8 cellular contexts compared by ENCODE assay signal in the genomic region with DNA sequence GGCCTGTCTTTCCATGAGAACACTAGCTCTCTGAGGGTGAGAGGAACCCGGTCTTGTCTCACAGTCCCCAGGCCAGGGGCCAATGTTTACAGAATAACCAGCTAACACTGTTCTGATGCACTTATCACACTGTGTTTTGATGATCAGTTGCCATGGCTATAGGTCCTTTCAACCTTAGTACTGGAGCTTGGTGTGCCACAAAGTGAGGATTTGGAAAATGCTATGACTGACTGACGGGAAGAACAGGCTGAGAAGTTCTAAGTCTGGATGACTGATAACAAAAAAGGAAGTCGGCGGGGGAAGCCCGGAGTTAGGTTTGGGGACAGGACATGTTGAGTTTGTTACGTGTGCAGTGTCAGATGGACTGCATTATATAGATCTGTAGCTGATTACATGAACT.
DNase-seq lines count a peak whose midpoint lies in the region; ATAC-seq and TF ChIP-seq lines count a peak whose summit lies in the region.
"Had no signal": no experiment of that assay in that cellular context is flagged by ENCODE, and none has a peak within 500 bp of the region (broad histone marks: within the 10 kb centered on the region; RNA-seq: fewer than 3 reads in every experiment).

No MANE protein-coding gene starts in this region.

- BruUV-seq in mammary epithelial cell (replicated peaks; lab: Mats Ljungman, UMichigan), result no TSS peak

- 50% methylated on average over 5 of the region's 6 CpGs for WGBS in mesenchymal stem cell
- WGBS in mammary epithelial cell (ENCODE audit: low coverage, missing lambda C conversion rate), result 92% methylated on average over 5 of the region's 6 CpGs
- WGBS in SK-N-SH (ENCODE audit: low lambda C conversion rate), result 7% methylated on average over 6 of the region's 6 CpGs

- no peak overlapping the region for H3K14ac ChIP-seq in mesenchymal stem cell (ENCODE audit: low read length in 2 of 2)

- H3K9ac ChIP-seq in mesenchymal stem cell (ENCODE audit: low read length) (no peak overlapping the region), mammary epithelial cell (ENCODE audit: insufficient read depth, low read length) (no peak overlapping the region), SK-N-SH (no peak overlapping the region)

- no peak overlapping the region for H3K4me3 ChIP-seq in mesenchymal stem cell (ENCODE audit: insufficient read depth in 1 of 2, low read depth in 1 of 2, low read length in 2 of 2)
- no peak overlapping the region for H3K4me3 ChIP-seq in mammary epithelial cell (replicated peaks in 1 of 3; ENCODE audit: insufficient read depth in 1 of 3, low read depth in 2 of 3, low read length in 3 of 3)
- H3K4me3 ChIP-seq in SK-N-SH (ENCODE audit: low read depth in 2 of 2, low read length in 1 of 2), result no peak overlapping the region

- no peaks in the 10 kb centered on the region for H3K9me2 ChIP-seq in SK-N-SH

- H2BK15ac ChIP-seq in mesenchymal stem cell (ENCODE audit: low read depth, poor library complexity, severe bottlenecking), result no peak overlapping the region

- CTCF ChIA-PET in mammary epithelial cell (lab: Charles Lee; ENCODE audit: low non-redundant PET) (no interaction called here), SK-N-SH (lab: Yijun Ruan, JAX) (interaction anchor here (1.0 to 2.2 kb wide), 3 partner anchors 9 to 19 kb away, joined by 3 to 11 read pairs (median 4); no protein-coding TSS in a partner anchor)

- H3K4ac ChIP-seq in mesenchymal stem cell (ENCODE audit: low read depth in 1 of 2, low read length in 2 of 2), result no peak overlapping the region

- no peak for TF ChIP-seq RAD21 in SK-N-SH (IDR thresholded peaks at IDR 0.05; ENCODE audit: low read length)

- peak overlapping the region in 1 of 2 experiments; percentile 21 for H3K18ac ChIP-seq in mesenchymal stem cell (ENCODE audit: low read depth in 1 of 2, low read length in 2 of 2)

- POLR2A ChIA-PET in SK-N-SH (lab: Yijun Ruan, JAX), result no interaction called here

- no peak overlapping the region for H2BK5ac ChIP-seq in mesenchymal stem cell (ENCODE audit: low read depth, low read length, poor library complexity, severe bottlenecking)

- DNase-seq in mesenchymal stem cell (peak; percentile 88), NCI-H128 (lab: John Stamatoyannopoulos, UW; ENCODE audit: unreplicated experiment) (no peak), mammary epithelial cell (no peak), SK-N-SH (no peak)

- TF ChIP-seq CTCF in mammary epithelial cell (conservative IDR thresholded peaks at IDR 0.05 in 1 of 2, IDR thresholded peaks at IDR 0.05 in 1 of 2; ENCODE audit: extremely low read depth in 1 of 2, insufficient read depth in 1 of 2, low read depth in 1 of 2, low read length in 2 of 2), result no peak
- no peak for TF ChIP-seq CTCF in SK-N-SH (IDR thresholded peaks at IDR 0.05)

- H3K4me2 ChIP-seq in mesenchymal stem cell (ENCODE audit: low read length, poor library complexity, severe bottlenecking) (no peak overlapping the region), mammary epithelial cell (ENCODE audit: insufficient read depth, low read depth, low read length) (no peak overlapping the region), SK-N-SH (no peak overlapping the region)

- H2AFZ ChIP-seq in mesenchymal stem cell (ENCODE audit: low read depth, low read length), result no peak overlapping the region
- no peak overlapping the region for H2AFZ ChIP-seq in mammary epithelial cell (ENCODE audit: low read depth, low read length)
- H2AFZ ChIP-seq in SK-N-SH (ENCODE audit: low read depth), result no peak overlapping the region

- no peaks in the 10 kb centered on the region for H3F3A ChIP-seq in SK-N-SH (replicated peaks; ENCODE audit: insufficient read depth)

- TF ChIP-seq EP300 in SK-N-SH (IDR thresholded peaks at IDR 0.05; ENCODE audit: borderline replicate concordance in 1 of 2, low read depth in 1 of 2, low read length in 1 of 2), result no peak

- H4K8ac ChIP-seq in mesenchymal stem cell (ENCODE audit: low read length), result peak overlapping the region; percentile 45

- ATAC-seq in GM18868 (IDR thresholded peaks at IDR 0.05; ENCODE audit: unreplicated experiment) (peak; percentile 97), GM21619 (IDR thresholded peaks at IDR 0.05; ENCODE audit: unreplicated experiment) (peak; percentile 89), HG03571 (IDR thresholded peaks at IDR 0.05; ENCODE audit: unreplicated experiment) (peak; percentile 96)
- ATAC-seq: HCT116 had no signal

- H3K36me3 ChIP-seq in mesenchymal stem cell (ENCODE audit: control insufficient read depth in 1 of 2, insufficient read depth in 2 of 2, low read depth in 1 of 2, low read length in 2 of 2), result peaks cover 13 to 21% of the 10 kb centered on the region in 2 experiments
- no peaks in the 10 kb centered on the region for H3K36me3 ChIP-seq in mammary epithelial cell (ENCODE audit: insufficient read depth, low read length)
- no peaks in the 10 kb centered on the region for H3K36me3 ChIP-seq in SK-N-SH (replicated peaks in 1 of 2; ENCODE audit: control insufficient read depth in 1 of 2, insufficient read depth in 2 of 2, low read length in 1 of 2)

- no peak overlapping the region for H3K23ac ChIP-seq in mesenchymal stem cell (ENCODE audit: low read length in 2 of 2)

- H3K4me1 ChIP-seq in mesenchymal stem cell (ENCODE audit: control insufficient read depth, insufficient read depth, low read depth, low read length) (peaks cover 3% of the 10 kb centered on the region), mammary epithelial cell (ENCODE audit: insufficient read depth, low read length) (no peaks in the 10 kb centered on the region), SK-N-SH (ENCODE audit: control insufficient read depth in 1 of 2, insufficient read depth in 2 of 2, low read depth in 1 of 2, low read length in 1 of 2) (peaks cover 0 to 4% of the 10 kb centered on the region in 2 experiments; a peak in 1 of 4 replicates)

- no peaks in the 10 kb centered on the region for H3K79me1 ChIP-seq in mesenchymal stem cell (replicated peaks; ENCODE audit: low read length, poor library complexity, severe bottlenecking)

- H2BK120ac ChIP-seq in mesenchymal stem cell (ENCODE audit: low read depth, low read length), result no peak overlapping the region

- intact Hi-C loops in mammary epithelial cell (cut with micrococcal nuclease), result no loop called here

- H3K9me3 ChIP-seq in mesenchymal stem cell (ENCODE audit: control insufficient read depth, low read length) (no peaks in the 10 kb centered on the region), mammary epithelial cell (replicated peaks; ENCODE audit: insufficient read depth, low read length) (no peaks in the 10 kb centered on the region), SK-N-SH (no peaks in the 10 kb centered on the region)

- H4K20me1 ChIP-seq in mammary epithelial cell (ENCODE audit: insufficient read depth, low read length), result no peaks in the 10 kb centered on the region
- no peaks in the 10 kb centered on the region for H4K20me1 ChIP-seq in SK-N-SH (ENCODE audit: insufficient read depth)

- H2AK5ac ChIP-seq in mesenchymal stem cell (ENCODE audit: low read length, severe bottlenecking), result peak overlapping the region; percentile 16

- H3K27ac ChIP-seq in mesenchymal stem cell (ENCODE audit: low read length, poor library complexity, severe bottlenecking), result no peak overlapping the region
- no peak overlapping the region for H3K27ac ChIP-seq in mammary epithelial cell (ENCODE audit: insufficient read depth, low read depth, low read length)
- H3K27ac ChIP-seq in SK-N-SH (ENCODE audit: low read depth in 2 of 2, low read length in 1 of 2), result no peak overlapping the region

- no peaks in the 10 kb centered on the region for H3K79me2 ChIP-seq in mammary epithelial cell (ENCODE audit: insufficient read depth, low read length)
- no peaks in the 10 kb centered on the region for H3K79me2 ChIP-seq in SK-N-SH (ENCODE audit: insufficient read depth)

- dilution Hi-C loops in mammary epithelial cell (cut with HindIII; ENCODE audit: low sequenced_read_pairs), result no loop called here

- H2BK12ac ChIP-seq in mesenchymal stem cell (ENCODE audit: low read length in 2 of 2), result no peak overlapping the region

- no peak overlapping the region for H4K91ac ChIP-seq in mesenchymal stem cell (ENCODE audit: low read length)

- in situ Hi-C loops in mammary epithelial cell (cut with MboI; ENCODE audit: low sequenced_read_pairs in 2 of 2), result no loop called here

- H3K27me3 ChIP-seq in mesenchymal stem cell (ENCODE audit: control insufficient read depth in 1 of 2, insufficient read depth in 1 of 2, low read length in 2 of 2) (no peaks in the 10 kb centered on the region), mammary epithelial cell (ENCODE audit: insufficient read depth, low read length) (no peaks in the 10 kb centered on the region), SK-N-SH (ENCODE audit: insufficient read depth) (peaks cover 44% of the 10 kb centered on the region; the same call in 1 of the 2 replicates)

TF ChIP-seq in SK-N-SH, 30 proteins besides CTCF, POLR2A, EP300 and RAD21 (continues in another document):
- TF ChIP-seq MXI1 (IDR thresholded peaks at IDR 0.05; ENCODE audit: low read depth, low read length) (no peak), YY1 (IDR thresholded peaks at IDR 0.05; ENCODE audit: low read depth) (no peak), POLR2AphosphoS5 (IDR thresholded peaks at IDR 0.05; ENCODE audit: low read depth, low read length) (no peak), FOSL2 (IDR thresholded peaks at IDR 0.05; ENCODE audit: borderline replicate concordance, low read depth) (no peak)
- TF ChIP-seq, protein P1, sequence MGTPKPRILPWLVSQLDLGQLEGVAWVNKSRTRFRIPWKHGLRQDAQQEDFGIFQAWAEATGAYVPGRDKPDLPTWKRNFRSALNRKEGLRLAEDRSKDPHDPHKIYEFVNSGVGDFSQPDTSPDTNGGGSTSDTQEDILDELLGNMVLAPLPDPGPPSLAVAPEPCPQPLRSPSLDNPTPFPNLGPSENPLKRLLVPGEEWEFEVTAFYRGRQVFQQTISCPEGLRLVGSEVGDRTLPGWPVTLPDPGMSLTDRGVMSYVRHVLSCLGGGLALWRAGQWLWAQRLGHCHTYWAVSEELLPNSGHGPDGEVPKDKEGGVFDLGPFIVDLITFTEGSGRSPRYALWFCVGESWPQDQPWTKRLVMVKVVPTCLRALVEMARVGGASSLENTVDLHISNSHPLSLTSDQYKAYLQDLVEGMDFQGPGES (IDR thresholded peaks at IDR 0.05; ENCODE audit: low read depth, low read length), result no peak
